ENCODE assay signal across 1 cellular context in genomic region chr15:80556694-80557367, GRCh38.
TF ChIP-seq lines count a peak whose summit lies in the region.

No MANE protein-coding gene starts in this region.

TF ChIP-seq in SK-N-SH, 30 proteins besides CTCF, POLR2A, EP300 and RAD21 (continued from another document):
- TF ChIP-seq, protein P1, sequence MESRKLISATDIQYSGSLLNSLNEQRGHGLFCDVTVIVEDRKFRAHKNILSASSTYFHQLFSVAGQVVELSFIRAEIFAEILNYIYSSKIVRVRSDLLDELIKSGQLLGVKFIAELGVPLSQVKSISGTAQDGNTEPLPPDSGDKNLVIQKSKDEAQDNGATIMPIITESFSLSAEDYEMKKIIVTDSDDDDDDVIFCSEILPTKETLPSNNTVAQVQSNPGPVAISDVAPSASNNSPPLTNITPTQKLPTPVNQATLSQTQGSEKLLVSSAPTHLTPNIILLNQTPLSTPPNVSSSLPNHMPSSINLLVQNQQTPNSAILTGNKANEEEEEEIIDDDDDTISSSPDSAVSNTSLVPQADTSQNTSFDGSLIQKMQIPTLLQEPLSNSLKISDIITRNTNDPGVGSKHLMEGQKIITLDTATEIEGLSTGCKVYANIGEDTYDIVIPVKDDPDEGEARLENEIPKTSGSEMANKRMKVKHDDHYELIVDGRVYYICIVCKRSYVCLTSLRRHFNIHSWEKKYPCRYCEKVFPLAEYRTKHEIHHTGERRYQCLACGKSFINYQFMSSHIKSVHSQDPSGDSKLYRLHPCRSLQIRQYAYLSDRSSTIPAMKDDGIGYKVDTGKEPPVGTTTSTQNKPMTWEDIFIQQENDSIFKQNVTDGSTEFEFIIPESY (IDR thresholded peaks at IDR 0.05; ENCODE audit: borderline replicate concordance, low read depth): no peak
- TF ChIP-seq TEAD4 (IDR thresholded peaks at IDR 0.05; ENCODE audit: borderline replicate concordance, insufficient read depth): no peak
- TF ChIP-seq, protein P2, sequence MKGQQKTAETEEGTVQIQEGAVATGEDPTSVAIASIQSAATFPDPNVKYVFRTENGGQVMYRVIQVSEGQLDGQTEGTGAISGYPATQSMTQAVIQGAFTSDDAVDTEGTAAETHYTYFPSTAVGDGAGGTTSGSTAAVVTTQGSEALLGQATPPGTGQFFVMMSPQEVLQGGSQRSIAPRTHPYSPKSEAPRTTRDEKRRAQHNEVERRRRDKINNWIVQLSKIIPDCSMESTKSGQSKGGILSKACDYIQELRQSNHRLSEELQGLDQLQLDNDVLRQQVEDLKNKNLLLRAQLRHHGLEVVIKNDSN (IDR thresholded peaks at IDR 0.05; ENCODE audit: borderline replicate concordance, low read depth): no peak
